15 cellular contexts compared by ENCODE assay signal in the genomic region with DNA sequence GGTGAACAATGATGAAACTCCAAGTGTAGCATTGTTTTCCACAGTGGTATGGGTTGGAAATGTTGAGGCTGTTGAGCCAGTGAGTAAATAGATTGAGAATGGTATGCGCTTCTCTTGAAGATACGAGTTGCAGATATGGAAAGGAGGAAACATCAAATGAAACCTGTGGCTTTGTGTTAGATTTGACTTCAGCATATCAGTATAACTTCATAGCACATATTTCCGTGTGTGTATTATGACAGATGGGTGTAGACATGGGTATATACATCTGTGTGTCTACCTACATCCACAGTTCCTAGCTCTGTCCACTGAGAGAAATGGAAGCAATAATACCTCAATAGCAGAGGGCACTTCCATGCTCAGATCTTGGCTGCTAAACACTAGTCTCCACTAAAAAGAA. TPM values are rescaled to one million over a fixed set of nuclear protein-coding genes. Genes with fewer than 3 reads are reported as not detected.
DNase-seq lines count a peak whose midpoint lies in the region; ATAC-seq and TF ChIP-seq lines count a peak whose summit lies in the region.
"Had no signal": no experiment of that assay in that cellular context is flagged by ENCODE, and none has a peak within 500 bp of the region (broad histone marks: within the 10 kb centered on the region; RNA-seq: fewer than 3 reads in every experiment).

No MANE protein-coding gene starts in this region.

- ATAC-seq in stimulated activated naive CD8-positive, alpha-beta T cell treated with anti-CD3 and anti-CD28 coated beads, Interleukin-15, Interleukin-2, amounts not matched to agents 100 U/mL and 50 U/mL, for 24 hours: peak; percentile 45
- no peak for ATAC-seq in stimulated activated naive CD8-positive, alpha-beta T cell treated with anti-CD3 and anti-CD28 coated beads, Interleukin-15, amount 100 ng/mL, for 72 hours
- no peak for ATAC-seq in HG02588 (IDR thresholded peaks at IDR 0.05; ENCODE audit: unreplicated experiment)

- H3K27ac ChIP-seq in VCaP: peak overlapping the region; percentile 97

- no peak overlapping the region for H3K4me3 Mint-ChIP-seq in activated T-cell treated with anti-CD3 and anti-CD28 coated beads, Interleukin-2, amount 50 U/mL, for 24 hours
- H3K4me3 Mint-ChIP-seq in stimulated activated naive CD8-positive, alpha-beta T cell treated with anti-CD3 and anti-CD28 coated beads, Interleukin-15, amount 100 ng/mL, for 72 hours: no peak overlapping the region
- H3K4me3 Mint-ChIP-seq in stimulated activated naive CD8-positive, alpha-beta T cell treated with anti-CD3 and anti-CD28 coated beads, Interleukin-15, Interleukin-2, amounts not matched to agents 100 ng/mL and 50 ng/mL, for 24 hours: no peak overlapping the region
- no peak overlapping the region for H3K4me3 Mint-ChIP-seq in immature natural killer cell
- H3K4me3 Mint-ChIP-seq: B cell, HFFc6 had no signal

- peak overlapping the region; percentile 2 for H3K27ac Mint-ChIP-seq in activated T-cell treated with anti-CD3 and anti-CD28 coated beads, Interleukin-2, amount 50 U/mL, for 24 hours
- H3K27ac Mint-ChIP-seq in stimulated activated naive CD8-positive, alpha-beta T cell treated with anti-CD3 and anti-CD28 coated beads, Interleukin-15, amount 100 ng/mL, for 72 hours: no peak overlapping the region
- H3K27ac Mint-ChIP-seq in stimulated activated naive CD8-positive, alpha-beta T cell treated with anti-CD3 and anti-CD28 coated beads, Interleukin-15, Interleukin-2, amounts not matched to agents 100 ng/mL and 50 ng/mL, for 24 hours: peak overlapping the region; percentile 4
- H3K27ac Mint-ChIP-seq in immature natural killer cell: no peak overlapping the region
- H3K27ac Mint-ChIP-seq: B cell, HFFc6 had no signal

- no peak for TF ChIP-seq CTCF in VCaP (conservative IDR thresholded peaks at IDR 0.05)

- no peaks in the 10 kb centered on the region for H3K27me3 Mint-ChIP-seq in activated T-cell treated with anti-CD3 and anti-CD28 coated beads, Interleukin-2, amount 50 U/mL, for 24 hours
- H3K27me3 Mint-ChIP-seq in stimulated activated naive CD8-positive, alpha-beta T cell treated with anti-CD3 and anti-CD28 coated beads, Interleukin-15, amount 100 ng/mL, for 72 hours: no peaks in the 10 kb centered on the region
- H3K27me3 Mint-ChIP-seq in stimulated activated naive CD8-positive, alpha-beta T cell treated with anti-CD3 and anti-CD28 coated beads, Interleukin-15, Interleukin-2, amounts not matched to agents 100 ng/mL and 50 ng/mL, for 24 hours: no peaks in the 10 kb centered on the region
- H3K27me3 Mint-ChIP-seq in immature natural killer cell (ENCODE audit: low read depth in 3 of 3): peaks cover 2 to 7% (median 5%) of the 10 kb centered on the region in 3 donors

- peaks cover 44% of the 10 kb centered on the region for H3K4me1 Mint-ChIP-seq in activated T-cell treated with anti-CD3 and anti-CD28 coated beads, Interleukin-2, amount 50 U/mL, for 24 hours (ENCODE audit: low read depth)
- peaks cover 57% of the 10 kb centered on the region for H3K4me1 Mint-ChIP-seq in stimulated activated naive CD8-positive, alpha-beta T cell treated with anti-CD3 and anti-CD28 coated beads, Interleukin-15, amount 100 ng/mL, for 72 hours
- H3K4me1 Mint-ChIP-seq in stimulated activated naive CD8-positive, alpha-beta T cell treated with anti-CD3 and anti-CD28 coated beads, Interleukin-15, Interleukin-2, amounts not matched to agents 100 ng/mL and 50 ng/mL, for 24 hours (ENCODE audit: low read depth): peaks cover 31% of the 10 kb centered on the region
- peaks cover 0 to 2% of the 10 kb centered on the region in 2 donors for H3K4me1 Mint-ChIP-seq in immature natural killer cell

- peaks cover 24% of the 10 kb centered on the region for H3K9me3 Mint-ChIP-seq in activated T-cell treated with anti-CD3 and anti-CD28 coated beads, Interleukin-2, amount 50 U/mL, for 24 hours
- peaks cover 21 to 37% of the 10 kb centered on the region in 2 donors for H3K9me3 Mint-ChIP-seq in stimulated activated naive CD8-positive, alpha-beta T cell treated with anti-CD3 and anti-CD28 coated beads, Interleukin-15, amount 100 ng/mL, for 72 hours
- H3K9me3 Mint-ChIP-seq in stimulated activated naive CD8-positive, alpha-beta T cell treated with anti-CD3 and anti-CD28 coated beads, Interleukin-15, Interleukin-2, amounts not matched to agents 100 ng/mL and 50 ng/mL, for 24 hours: peaks cover 16% of the 10 kb centered on the region
- H3K9me3 Mint-ChIP-seq in immature natural killer cell: peaks cover 4 to 28% (median 19%) of the 10 kb centered on the region in 6 donors

- peaks cover 17% of the 10 kb centered on the region for H3K36me3 Mint-ChIP-seq in activated T-cell treated with anti-CD3 and anti-CD28 coated beads, Interleukin-2, amount 50 U/mL, for 24 hours (ENCODE audit: low read depth)
- H3K36me3 Mint-ChIP-seq in stimulated activated naive CD8-positive, alpha-beta T cell treated with anti-CD3 and anti-CD28 coated beads, Interleukin-15, Interleukin-2, amounts not matched to agents 100 ng/mL and 50 ng/mL, for 24 hours (ENCODE audit: low read depth): peaks cover 16% of the 10 kb centered on the region
- peaks cover 0 to 5% (median 3%) of the 10 kb centered on the region in 3 donors for H3K36me3 Mint-ChIP-seq in immature natural killer cell

- DNase-seq in activated T-cell treated with anti-CD3 and anti-CD28 coated beads, Interleukin-2, amount 50 U/mL, for 24 hours: no peak
- no peak for DNase-seq in activated T-cell treated with anti-CD3 and anti-CD28 coated beads, Interleukin-2, amount 50 U/mL, for 1 hour
- DNase-seq in stimulated activated naive CD8-positive, alpha-beta T cell treated with anti-CD3 and anti-CD28 coated beads, Interleukin-15, Interleukin-2, amounts not matched to agents 100 U/mL and 50 U/mL, for 24 hours: no peak
- DNase-seq in stimulated activated naive CD8-positive, alpha-beta T cell treated with anti-CD3 and anti-CD28 coated beads, Interleukin-15, amount 100 ng/mL, for 72 hours: no peak
- DNase-seq in immature natural killer cell: no peak
- DNase-seq: C1 segment of cervical spinal cord; Caco-2; CD4-positive, alpha-beta memory T cell; DND-41; GDM1; HFFc6 had no signal

RNA-seq across cellular contexts. Expression of a gene that starts 8.0 kb away (rescaled TPM):
- polyA plus RNA-seq in immature natural killer cell: under 1 TPM in 2 of 3 donors, not detected in 1; 0.24 to 0.56 TPM

Comparison
In these comparisons a context has a peak if more than half of its experiments do, and no peak if none do; other contexts are left out.
1. H3K27ac Mint-ChIP-seq: peak in activated T-cell treated with anti-CD3 and anti-CD28 coated beads, Interleukin-2, amount 50 U/mL, for 24 hours (single experiment) and stimulated activated naive CD8-positive, alpha-beta T cell treated with anti-CD3 and anti-CD28 coated beads, Interleukin-15, Interleukin-2, amounts not matched to agents 100 ng/mL and 50 ng/mL, for 24 hours (single experiment); none in stimulated activated naive CD8-positive, alpha-beta T cell treated with anti-CD3 and anti-CD28 coated beads, Interleukin-15, amount 100 ng/mL, for 72 hours (0 of 2) and immature natural killer cell (0 of 6).